Comparison of ENCODE assay signal across 8 cellular contexts in genomic region chr18:25350561-25351201, GRCh38. TPM values are rescaled to one million over a fixed set of nuclear protein-coding genes. Genes with fewer than 3 reads are reported as not detected.
DNase-seq lines count a peak whose midpoint lies in the region; ATAC-seq lines count a peak whose summit lies in the region.

No MANE protein-coding gene starts in this region.

- H3K27me3 Mint-ChIP-seq in T-helper 2 cell treated with Interferon-gamma antibody and Interleukin-4, amounts not matched to agents 5 μg/mL and 100 μg/mL, for 36 hours (ENCODE audit: low read depth), result peaks cover 79% of the 10 kb centered on the region

- H3K9me3 Mint-ChIP-seq in T-helper 2 cell treated with Interferon-gamma antibody and Interleukin-4, amounts not matched to agents 5 μg/mL and 100 μg/mL, for 36 hours, result no peaks in the 10 kb centered on the region

- no peak overlapping the region for H2BK5ac ChIP-seq in mesendoderm (ENCODE audit: low read length)

- H4K8ac ChIP-seq in mesendoderm (ENCODE audit: low read depth, low read length), result no peak overlapping the region

- no peak for ATAC-seq in GM19023 (IDR thresholded peaks at IDR 0.05; ENCODE audit: unreplicated experiment)

- H3K79me2 ChIP-seq in mesendoderm (ENCODE audit: control insufficient read depth, insufficient read depth, low read length), result no peaks in the 10 kb centered on the region

- H3K4me3 ChIP-seq in H7 (ENCODE audit: insufficient read depth, low read depth, low read length) (peak overlapping the region; percentile 66), endocrine pancreas (ENCODE audit: control insufficient read depth, insufficient read depth, low read length) (peak overlapping the region; percentile 34), mesendoderm (ENCODE audit: low read length) (peak overlapping the region; percentile 82), thymus (ENCODE audit: low read length) (peak overlapping the region; percentile 55)

- H2BK120ac ChIP-seq in mesendoderm (ENCODE audit: low read depth, low read length), result no peak overlapping the region

- H3K18ac ChIP-seq in mesendoderm (ENCODE audit: low read length), result peak overlapping the region; percentile 15

- H3K4me1 ChIP-seq in endocrine pancreas (ENCODE audit: control insufficient read depth, insufficient read depth, low read length), result no peaks in the 10 kb centered on the region
- no peaks in the 10 kb centered on the region for H3K4me1 ChIP-seq in mesendoderm (ENCODE audit: control insufficient read depth, low read depth, low read length)
- peaks cover 14% of the 10 kb centered on the region for H3K4me1 ChIP-seq in thymus (ENCODE audit: control insufficient read depth, insufficient read depth, low read length)

- peak overlapping the region; percentile 84 for H3K4me3 Mint-ChIP-seq in T-helper 2 cell treated with Interferon-gamma antibody and Interleukin-4, amounts not matched to agents 5 μg/mL and 100 μg/mL, for 36 hours

- H3K56ac ChIP-seq in mesendoderm (ENCODE audit: low read length), result peak overlapping the region; percentile 93

- peak; percentile 71 for DNase-seq in GDM1 (lab: John Stamatoyannopoulos, UW)
- peak; percentile 73 for DNase-seq in H7
- DNase-seq in T-helper 2 cell treated with Interferon-gamma antibody and Interleukin-4, amounts not matched to agents 5 μg/mL and 100 μg/mL, for 36 hours (ENCODE audit: low spot score), result no peak
- DNase-seq in mesendoderm, result peak; percentile 37
- no peak for DNase-seq in occipital lobe (lab: John Stamatoyannopoulos, UW)

- H3K36me3 ChIP-seq in H7 (replicated peaks; ENCODE audit: control insufficient read depth, insufficient read depth, low read length), result no peaks in the 10 kb centered on the region
- no peaks in the 10 kb centered on the region for H3K36me3 ChIP-seq in endocrine pancreas (ENCODE audit: control insufficient read depth, insufficient read depth, low read length)
- no peaks in the 10 kb centered on the region for H3K36me3 ChIP-seq in mesendoderm (ENCODE audit: control insufficient read depth, insufficient read depth, low read length)
- no peaks in the 10 kb centered on the region for H3K36me3 ChIP-seq in thymus (ENCODE audit: control insufficient read depth, insufficient read depth)

- H3K27ac Mint-ChIP-seq in T-helper 2 cell treated with Interferon-gamma antibody and Interleukin-4, amounts not matched to agents 5 μg/mL and 100 μg/mL, for 36 hours, result peak overlapping the region; percentile 26

- no peaks in the 10 kb centered on the region for H3K36me3 Mint-ChIP-seq in T-helper 2 cell treated with Interferon-gamma antibody and Interleukin-4, amounts not matched to agents 5 μg/mL and 100 μg/mL, for 36 hours (ENCODE audit: low read depth)

- no peak overlapping the region for H2AK5ac ChIP-seq in mesendoderm (ENCODE audit: low read length)

- peaks cover 8% of the 10 kb centered on the region for H3K4me1 Mint-ChIP-seq in T-helper 2 cell treated with Interferon-gamma antibody and Interleukin-4, amounts not matched to agents 5 μg/mL and 100 μg/mL, for 36 hours (ENCODE audit: low read depth)

- no peak overlapping the region for H2BK15ac ChIP-seq in mesendoderm (replicated peaks; ENCODE audit: low read depth)

- no peak overlapping the region for H3K9ac ChIP-seq in endocrine pancreas (ENCODE audit: control insufficient read depth, insufficient read depth, low read length)
- H3K9ac ChIP-seq in mesendoderm (ENCODE audit: low read length), result peak overlapping the region; percentile 88

- peak overlapping the region; percentile 83 for H3K23ac ChIP-seq in mesendoderm (ENCODE audit: low read length)

- WGBS in mesendoderm (ENCODE audit: extremely low coverage, insufficient coverage, low lambda C conversion rate), result no CpG with 5 or more reads among the region's 73 CpGs
- under 1% methylated on average over 73 of the region's 73 CpGs for WGBS in thymus

- peaks cover 2% of the 10 kb centered on the region for H3K79me1 ChIP-seq in mesendoderm (ENCODE audit: low read length)

- H3K27ac ChIP-seq in mesendoderm (ENCODE audit: low read depth, low read length) (peak overlapping the region; percentile 45), thymus (ENCODE audit: low read depth) (peak overlapping the region; percentile 11)

- H3K9me3 ChIP-seq in endocrine pancreas (ENCODE audit: control insufficient read depth, low read length), result no peaks in the 10 kb centered on the region
- no peaks in the 10 kb centered on the region for H3K9me3 ChIP-seq in thymus (ENCODE audit: control insufficient read depth)

- H3K4ac ChIP-seq in mesendoderm (ENCODE audit: low read depth, low read length), result no peak overlapping the region

- H4K5ac ChIP-seq in mesendoderm (ENCODE audit: low read length), result no peak overlapping the region

- H3K4me2 ChIP-seq in mesendoderm (ENCODE audit: low read length), result peak overlapping the region; percentile 60

- H3K27me3 ChIP-seq in H7 (ENCODE audit: control insufficient read depth, insufficient read depth, low read length) (peaks cover 74% of the 10 kb centered on the region), endocrine pancreas (ENCODE audit: control insufficient read depth, insufficient read depth, low read length) (peaks cover 9% of the 10 kb centered on the region), mesendoderm (ENCODE audit: insufficient read depth, low read length, poor library complexity) (peaks cover 9% of the 10 kb centered on the region), thymus (ENCODE audit: control insufficient read depth, insufficient read depth) (peaks cover 54% of the 10 kb centered on the region)

RNA-seq across cellular contexts. Expression of gene ZNF521, which starts 1.3 kb away (rescaled TPM):
- 1.6 and 5.1 TPM in 2 replicates for total RNA-seq in H7 (2014; rRNA removed; shearing (Covaris generic))
- 5.3 TPM for polyA plus RNA-seq in mesendoderm (2013, experiment 1 of 2)
- polyA plus RNA-seq in mesendoderm (2013, experiment 2 of 2), result 5.1 TPM
- polyA plus RNA-seq in thymus, result 3.7 TPM
- 8.4 TPM for total RNA-seq in occipital lobe

Comparison
In these comparisons a context has a peak if more than half of its experiments do, and no peak if none do; other contexts are left out.
1. DNase-seq: peak in GDM1 (single experiment), H7 (single experiment) and mesendoderm (single experiment); none in T-helper 2 cell treated with Interferon-gamma antibody and Interleukin-4, amounts not matched to agents 5 μg/mL and 100 μg/mL, for 36 hours (single experiment) and occipital lobe (single experiment).
2. Peak in every context shown above with its lines, with median percentiles within 50 percentile points of each other: H3K4me3 ChIP-seq.